In genomic region chr3:62584636-62585035, GRCh38 we compare ENCODE assay signal across 1 cellular context.
TF ChIP-seq lines count a peak whose summit lies in the region.

No MANE protein-coding gene starts in this region.

TF ChIP-seq in SK-N-SH, 30 proteins besides CTCF, POLR2A, EP300 and RAD21 (continued from another document):
- TF ChIP-seq TEAD4 (IDR thresholded peaks at IDR 0.05; ENCODE audit: borderline replicate concordance, insufficient read depth): no peak
- no peak for TF ChIP-seq TCF12 (IDR thresholded peaks at IDR 0.05)
- TF ChIP-seq RCOR1 (IDR thresholded peaks at IDR 0.05; ENCODE audit: low read length): no peak
TF ChIP-seq in SK-N-SH: peak in this region for 0.
